10 cellular contexts compared by ENCODE assay signal in the genomic region with DNA sequence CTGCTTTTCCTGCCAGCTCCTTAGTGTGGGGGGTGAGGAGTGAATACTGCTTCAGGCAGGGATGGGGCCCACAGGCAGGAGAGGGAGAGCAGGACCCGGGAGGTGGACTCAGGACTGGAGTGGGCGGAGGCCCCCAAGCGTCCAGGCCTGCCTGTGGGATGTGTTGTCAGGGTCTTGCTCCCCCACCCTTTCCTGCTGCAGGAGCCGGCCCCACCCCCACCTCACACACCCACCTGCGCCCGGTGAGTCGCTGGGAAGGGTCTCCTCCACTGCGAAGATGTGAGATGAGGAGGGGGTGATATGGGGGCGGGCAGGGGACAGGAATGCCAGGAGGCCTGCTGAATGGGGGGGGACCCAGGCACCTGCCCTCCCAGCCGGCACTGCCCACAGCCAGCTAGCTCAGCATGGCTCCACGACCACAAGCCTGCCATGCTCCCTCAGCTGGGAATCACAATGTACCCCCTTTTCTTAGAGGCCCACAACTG. TPM values are rescaled to one million over a fixed set of nuclear protein-coding genes. Genes with fewer than 3 reads are reported as not detected.
DNase-seq lines count a peak whose midpoint lies in the region; ATAC-seq, FAIRE-seq and TF ChIP-seq lines count a peak whose summit lies in the region.
"Had no signal": no experiment of that assay in that cellular context is flagged by ENCODE, and none has a peak within 500 bp of the region (broad histone marks: within the 10 kb centered on the region; RNA-seq: fewer than 3 reads in every experiment).

No MANE protein-coding gene starts in this region.

- no peak overlapping the region for H3K9ac ChIP-seq in kidney (ENCODE audit: low read length in 2 of 2)

- peaks cover 5% of the 10 kb centered on the region for H3K27me3 ChIP-seq in thoracic aorta (replicated peaks; ENCODE audit: insufficient read depth)

- FAIRE-seq in kidney (lab: Jason Lieb, UNC), result no peak

- intact Hi-C loops in kidney (cut with DNase I), result no loop called here

- H3K4me1 ChIP-seq in kidney (ENCODE audit: control insufficient read depth in 1 of 2, insufficient read depth in 1 of 2, low read depth in 1 of 2, low read length in 2 of 2) (peaks cover 5% of the 10 kb centered on the region in 2 donors), thoracic aorta (ENCODE audit: control insufficient read depth in 1 of 2, low read depth in 2 of 2) (peaks cover 7 to 10% of the 10 kb centered on the region in 2 donors)

- DNase-seq in NCI-H82 (lab: John Stamatoyannopoulos, UW) (peak; percentile 32), NCI-H82 treated with DMSO at 0.1 percent for 48 hours (lab: John Stamatoyannopoulos, UW; ENCODE audit: unreplicated experiment) (no peak), astrocyte of the spinal cord (ENCODE audit: low read depth, low spot score) (no peak), kidney (peak; percentile 72), thoracic aorta (ENCODE audit: low spot score) (no peak), NCI-H1436 (lab: John Stamatoyannopoulos, UW) (no peak)

- TF ChIP-seq CTCF in astrocyte of the spinal cord (IDR thresholded peaks at IDR 0.05; ENCODE audit: low read depth, low read length), result no peak
- no peak for TF ChIP-seq CTCF in kidney (IDR thresholded peaks at IDR 0.05; ENCODE audit: borderline replicate concordance, extremely low read depth, insufficient read depth)
- TF ChIP-seq CTCF in thoracic aorta (IDR thresholded peaks at IDR 0.05), result no peak

- no peaks in the 10 kb centered on the region for H3K36me3 ChIP-seq in kidney (ENCODE audit: control insufficient read depth in 1 of 2, insufficient read depth in 2 of 2, low read length in 2 of 2)
- H3K36me3 ChIP-seq in thoracic aorta, result no peaks in the 10 kb centered on the region

- in situ Hi-C loops in astrocyte of the spinal cord (cut with HindIII; ENCODE audit: low sequenced_read_pairs), result no loop called here

- H3K27ac ChIP-seq in kidney (ENCODE audit: low read depth in 2 of 2, low read length in 2 of 2) (no peak overlapping the region), thoracic aorta (no peak overlapping the region)

- H3K4me3 ChIP-seq in astrocyte of the spinal cord (ENCODE audit: low read depth, low read length) (peak overlapping the region; percentile 61), kidney (ENCODE audit: low read length in 2 of 2) (peak overlapping the region in 1 of 2 donors; percentile 54), thoracic aorta (peak overlapping the region; percentile 90)

- H3K9me3 ChIP-seq in kidney (ENCODE audit: control insufficient read depth in 1 of 2, low read length in 2 of 2) (no peaks in the 10 kb centered on the region), thoracic aorta (no peaks in the 10 kb centered on the region)

- ATAC-seq in thoracic aorta (ENCODE audit: insufficient number of reproducible peaks, low FRiP score, low read depth) (no peak), HG02973 (IDR thresholded peaks at IDR 0.05; ENCODE audit: unreplicated experiment) (no peak), HG03095 (IDR thresholded peaks at IDR 0.05; ENCODE audit: unreplicated experiment) (no peak)

RNA-seq across cellular contexts. Expression of a gene that starts 1.1 kb away (rescaled TPM):
- total RNA-seq in kidney (0.94 TPM), thoracic aorta (under 1 TPM in 1 of 2 donors, not detected in 1; 0.63 TPM)
- polyA plus RNA-seq in kidney (ENCODE audit: insufficient read depth, low read depth, low replicate concordance), result 1.6 TPM

RNA-seq across cellular contexts. Expression of a gene that starts 17.4 kb away (rescaled TPM):
- total RNA-seq in kidney (353 TPM), thoracic aorta (100 to 1,000 TPM; 203 to 292 TPM)
- 235 TPM for polyA plus RNA-seq in kidney (ENCODE audit: insufficient read depth, low read depth, low replicate concordance)

RNA-seq across cellular contexts. Expression of a gene that starts 26.9 kb away (rescaled TPM):
- 1.7 TPM for total RNA-seq in kidney
- 0.67 TPM for polyA plus RNA-seq in kidney (ENCODE audit: insufficient read depth, low read depth, low replicate concordance)
- total RNA-seq in thoracic aorta, result 1 to 10 TPM in 1 of 2 donors, under 1 TPM in 1; 0.28 to 3.4 TPM

RNA-seq across cellular contexts. Expression of a gene that starts 37.9 kb away (rescaled TPM):
- total RNA-seq in kidney, result 107 TPM
- polyA plus RNA-seq in kidney (ENCODE audit: insufficient read depth, low read depth, low replicate concordance), result 389 TPM
- total RNA-seq in thoracic aorta, result 10 to 100 TPM; 63.2 to 74.6 TPM

RNA-seq across cellular contexts. Expression of a gene that starts 54.1 kb away (rescaled TPM):
- 2.2 TPM for total RNA-seq in kidney
- 6.4 TPM for polyA plus RNA-seq in kidney (ENCODE audit: insufficient read depth, low read depth, low replicate concordance)
- total RNA-seq in thoracic aorta, result under 1 TPM in 1 of 2 donors, not detected in 1; 0.81 TPM
- total RNA-seq: A172, NCI-H460 had no signal

Comparison
In these comparisons a context has a peak if more than half of its experiments do, and no peak if none do; other contexts are left out.
1. DNase-seq: peak in NCI-H82 (single experiment) and kidney (single experiment); none in NCI-H82 treated with DMSO at 0.1 percent for 48 hours (single experiment), astrocyte of the spinal cord (single experiment), thoracic aorta (single experiment) and NCI-H1436 (single experiment).